ENCODE assay signal across 9 cellular contexts in the genomic region with DNA sequence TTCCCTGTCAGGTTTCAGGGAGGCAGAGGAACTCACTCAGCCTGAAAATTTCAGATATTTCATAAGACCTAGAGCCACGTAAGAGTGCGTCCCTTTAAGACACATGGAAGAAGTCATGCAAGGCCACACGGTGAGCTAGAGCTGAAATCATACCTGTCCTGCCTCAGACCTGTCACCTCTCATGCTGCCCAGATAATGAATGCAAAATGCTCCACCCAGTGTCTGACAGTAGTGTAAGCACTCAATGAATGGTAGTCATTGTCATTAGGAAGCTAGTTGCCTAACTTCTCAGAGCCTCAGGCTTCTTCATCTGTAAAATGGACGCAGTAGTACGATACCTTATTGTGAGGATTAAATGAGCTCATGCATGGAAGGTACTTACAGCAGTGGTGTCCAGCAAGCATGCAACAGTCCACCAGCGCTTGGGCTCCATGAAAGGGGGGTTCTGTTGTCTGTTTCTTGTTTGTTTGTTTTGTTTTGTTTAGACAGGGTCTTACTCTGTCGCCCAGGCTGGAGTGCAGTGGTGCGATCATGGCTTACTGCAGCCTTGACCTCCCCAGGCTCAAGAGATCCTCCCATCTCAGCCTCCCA.
A peak's percentile ranks its signal among the peaks of the same experiment; 100 is the strongest.
DNase-seq lines count a peak whose midpoint lies in the region; ATAC-seq, FAIRE-seq and TF ChIP-seq lines count a peak whose summit lies in the region.
"Had no signal": no experiment of that assay in that cellular context is flagged by ENCODE, and none has a peak within 500 bp of the region (broad histone marks: within the 10 kb centered on the region; RNA-seq: fewer than 3 reads in every experiment).

No MANE protein-coding gene starts in this region.

- peak overlapping the region; percentile 63 for H3K4me3 ChIP-seq in lower lobe of right lung

- FAIRE-seq in RCC 7860 (lab: Jason Lieb, UNC): no peak
- FAIRE-seq: endometrium had no signal

- H3K9me3 Mint-ChIP-seq in HFFc6: no peaks in the 10 kb centered on the region
- H3K9me3 Mint-ChIP-seq in activated T-helper 1 cell treated with anti-CD3 and anti-CD28 coated beads, Interleukin-12 subunit alpha, Interleukin-12 subunit beta, Interleukin-2, Interleukin-4 antibody, amounts not matched to agents 30 ng/mL and 10 ng/mL and 1 ng/mL, durations not matched to agents 14 hours and 24 hours and 36 hours: no peaks in the 10 kb centered on the region

- H3K27me3 Mint-ChIP-seq in HFFc6 (ENCODE audit: insufficient read depth): peaks cover 1% of the 10 kb centered on the region; the same call in 1 of the 2 replicates
- no peaks in the 10 kb centered on the region for H3K27me3 Mint-ChIP-seq in activated T-helper 1 cell treated with anti-CD3 and anti-CD28 coated beads, Interleukin-12 subunit alpha, Interleukin-12 subunit beta, Interleukin-2, Interleukin-4 antibody, amounts not matched to agents 30 ng/mL and 10 ng/mL and 1 ng/mL, durations not matched to agents 14 hours and 24 hours and 36 hours (ENCODE audit: insufficient read depth)

- H3K36me3 Mint-ChIP-seq in HFFc6 (ENCODE audit: low read depth): peaks cover 8% of the 10 kb centered on the region
- H3K36me3 Mint-ChIP-seq in activated T-helper 1 cell treated with anti-CD3 and anti-CD28 coated beads, Interleukin-12 subunit alpha, Interleukin-12 subunit beta, Interleukin-2, Interleukin-4 antibody, amounts not matched to agents 30 ng/mL and 10 ng/mL and 1 ng/mL, durations not matched to agents 14 hours and 24 hours and 36 hours (ENCODE audit: low read depth): no peaks in the 10 kb centered on the region

- peak; percentile 32 for DNase-seq in CD1c-positive myeloid dendritic cell (ENCODE audit: extremely low spot score)
- DNase-seq in HFFc6: no peak
- DNase-seq in activated T-helper 1 cell treated with anti-CD3 and anti-CD28 coated beads, Interleukin-12 subunit alpha, Interleukin-12 subunit beta, Interleukin-2, Interleukin-4 antibody, amounts not matched to agents 30 ng/mL and 10 ng/mL and 1 ng/mL, durations not matched to agents 14 hours and 24 hours and 36 hours (ENCODE audit: low spot score): no peak
- no peak for DNase-seq in lower lobe of right lung
- DNase-seq in NCI-H2029 treated with DMSO at 0.1 percent for 48 hours (lab: John Stamatoyannopoulos, UW): no peak
- DNase-seq in RCC 7860 (ENCODE audit: low spot score): no peak

- peaks cover 22% of the 10 kb centered on the region for H3K4me1 ChIP-seq in lower lobe of right lung

- no peaks in the 10 kb centered on the region for H3K36me3 ChIP-seq in lower lobe of right lung

- ATAC-seq in lower lobe of right lung (peak; percentile 1 to 12), HG02763 (IDR thresholded peaks at IDR 0.05; ENCODE audit: unreplicated experiment) (no peak), GM18517 (IDR thresholded peaks at IDR 0.05; ENCODE audit: unreplicated experiment) (no peak)

- peak overlapping the region; percentile 84 for H3K4me3 Mint-ChIP-seq in HFFc6
- peak overlapping the region; percentile 81 for H3K4me3 Mint-ChIP-seq in activated T-helper 1 cell treated with anti-CD3 and anti-CD28 coated beads, Interleukin-12 subunit alpha, Interleukin-12 subunit beta, Interleukin-2, Interleukin-4 antibody, amounts not matched to agents 30 ng/mL and 10 ng/mL and 1 ng/mL, durations not matched to agents 14 hours and 24 hours and 36 hours

- no peaks in the 10 kb centered on the region for H3K27me3 ChIP-seq in lower lobe of right lung (ENCODE audit: low read depth)

- TF ChIP-seq CTCF in HFFc6 (IDR thresholded peaks at IDR 0.05): no peak
- TF ChIP-seq CTCF in lower lobe of right lung (IDR thresholded peaks at IDR 0.05): no peak

- H3K27ac ChIP-seq in lower lobe of right lung: peak overlapping the region; percentile 95

- H3K4me1 Mint-ChIP-seq in HFFc6 (ENCODE audit: low read depth): peaks cover 16% of the 10 kb centered on the region
- peaks cover 45% of the 10 kb centered on the region for H3K4me1 Mint-ChIP-seq in activated T-helper 1 cell treated with anti-CD3 and anti-CD28 coated beads, Interleukin-12 subunit alpha, Interleukin-12 subunit beta, Interleukin-2, Interleukin-4 antibody, amounts not matched to agents 30 ng/mL and 10 ng/mL and 1 ng/mL, durations not matched to agents 14 hours and 24 hours and 36 hours (ENCODE audit: low read depth)

- H3K9me3 ChIP-seq in lower lobe of right lung: no peaks in the 10 kb centered on the region

- intact Hi-C loops in activated T-helper 1 cell treated with anti-CD3 and anti-CD28 coated beads, Interleukin-12 subunit alpha, Interleukin-12 subunit beta, Interleukin-2, Interleukin-4 antibody, amounts not matched to agents 30 ng/mL and 10 ng/mL and 1 ng/mL, durations not matched to agents 14 hours and 24 hours and 36 hours (cut with micrococcal nuclease): loop anchor here (1.0 to 5.0 kb wide), 5 partner anchors 26 to 297 kb away; partner anchors contain the start of gene KSR1
- intact Hi-C loops in lower lobe of right lung (cut with DNase I): loop anchor here (10.0 kb wide), 1 partner anchor 250 kb away; no protein-coding TSS in a partner anchor

- H3K27ac Mint-ChIP-seq in HFFc6: no peak overlapping the region
- peak overlapping the region; percentile 55 for H3K27ac Mint-ChIP-seq in activated T-helper 1 cell treated with anti-CD3 and anti-CD28 coated beads, Interleukin-12 subunit alpha, Interleukin-12 subunit beta, Interleukin-2, Interleukin-4 antibody, amounts not matched to agents 30 ng/mL and 10 ng/mL and 1 ng/mL, durations not matched to agents 14 hours and 24 hours and 36 hours

Comparison
In these comparisons a context has a peak if more than half of its experiments do, and no peak if none do; other contexts are left out.
1. ATAC-seq: peak in lower lobe of right lung (2 of 2); none in HG02763 (single experiment) and GM18517 (single experiment).